8 cellular contexts compared by ENCODE assay signal in the genomic region with DNA sequence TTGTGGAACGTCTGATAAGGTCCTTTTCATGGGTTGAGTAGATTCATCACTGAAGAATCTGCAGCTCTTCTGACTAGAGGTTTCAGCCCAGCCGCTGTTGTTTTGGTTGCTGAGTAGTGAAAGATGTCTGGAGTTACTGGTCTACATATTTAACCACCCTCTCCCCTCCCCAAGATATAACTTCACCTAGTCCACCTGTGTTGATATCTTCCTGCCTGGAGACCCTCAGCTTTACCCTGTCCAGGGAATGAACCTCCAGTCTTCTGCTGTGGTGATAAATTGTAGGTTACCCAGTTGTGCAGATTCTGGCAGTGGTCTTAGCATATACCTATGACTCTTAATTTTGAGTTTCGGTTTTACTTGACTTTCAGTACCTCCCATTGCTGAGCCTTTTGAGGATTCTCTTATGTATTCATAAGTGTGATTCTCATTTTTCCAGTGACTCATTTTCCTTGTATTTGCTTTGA.
A peak's percentile ranks its signal among the peaks of the same experiment; 100 is the strongest.
DNase-seq lines count a peak whose midpoint lies in the region; ATAC-seq and TF ChIP-seq lines count a peak whose summit lies in the region.

No MANE protein-coding gene starts in this region.

- ATAC-seq in HG03469 (IDR thresholded peaks at IDR 0.05; ENCODE audit: unreplicated experiment), result peak; percentile 92
- peak; percentile 96 to 97 for ATAC-seq in activated naive CD4-positive, alpha-beta T cell treated with anti-CD3 and anti-CD28 coated beads, Interleukin-2, amount 50 U/mL, for 72 hours

- H3K36me3 Mint-ChIP-seq in activated naive CD4-positive, alpha-beta T cell treated with anti-CD3 and anti-CD28 coated beads, Interleukin-2, amount 50 U/mL, for 72 hours, result peaks cover 0 to 11% of the 10 kb centered on the region in 2 donors
- peaks cover 7% of the 10 kb centered on the region for H3K36me3 Mint-ChIP-seq in osteocyte (ENCODE audit: unreplicated experiment)

- H3K27ac Mint-ChIP-seq in activated naive CD4-positive, alpha-beta T cell treated with anti-CD3 and anti-CD28 coated beads, Interleukin-2, amount 50 U/mL, for 72 hours, result peak overlapping the region; percentile 76 to 98
- H3K27ac Mint-ChIP-seq in osteocyte (ENCODE audit: unreplicated experiment), result no peak overlapping the region

- peaks cover 13% of the 10 kb centered on the region for H3K4me1 Mint-ChIP-seq in osteocyte (ENCODE audit: unreplicated experiment)

- H3K4me3 Mint-ChIP-seq in osteocyte (ENCODE audit: unreplicated experiment), result no peak overlapping the region

- no peaks in the 10 kb centered on the region for H3K27me3 Mint-ChIP-seq in osteocyte (ENCODE audit: unreplicated experiment)

- no peaks in the 10 kb centered on the region for H3K9me3 Mint-ChIP-seq in activated naive CD4-positive, alpha-beta T cell treated with anti-CD3 and anti-CD28 coated beads, Interleukin-2, amount 50 U/mL, for 72 hours
- H3K9me3 Mint-ChIP-seq in osteocyte (ENCODE audit: unreplicated experiment), result no peaks in the 10 kb centered on the region

- DNase-seq in activated CD4-positive, alpha-beta T cell treated with anti-CD3 and anti-CD28 coated beads for 1 hour, result peak; percentile 10
- no peak for DNase-seq in activated CD4-positive, alpha-beta T cell treated with anti-CD3 and anti-CD28 coated beads, Interleukin-2, amount 50 U/mL, for 1 hour
- DNase-seq in activated naive CD4-positive, alpha-beta T cell treated with anti-CD3 and anti-CD28 coated beads, Interleukin-2, amount 50 U/mL, for 72 hours (ENCODE audit: low spot score in 2 of 2), result peak; percentile 49 to 54
- DNase-seq in stimulated activated CD8-positive, alpha-beta memory T cell treated with anti-CD3 and anti-CD28 coated beads, Interleukin-7, amount 100 ng/mL, for 48 hours (ENCODE audit: extremely low read depth in 1 of 2, low read depth in 1 of 2), result peak; percentile 3 to 22
- DNase-seq in HT-29 (ENCODE audit: low spot score) (no peak), NCI-H2107 (lab: John Stamatoyannopoulos, UW) (no peak), osteocyte (ENCODE audit: extremely low spot score, unreplicated experiment) (no peak)

- no peak for TF ChIP-seq CTCF in osteocyte (IDR thresholded peaks at IDR 0.05)

Comparison
In these comparisons a context has a peak if more than half of its experiments do, and no peak if none do; other contexts are left out.
1. DNase-seq: peak in activated CD4-positive, alpha-beta T cell treated with anti-CD3 and anti-CD28 coated beads for 1 hour (single experiment), activated naive CD4-positive, alpha-beta T cell treated with anti-CD3 and anti-CD28 coated beads, Interleukin-2, amount 50 U/mL, for 72 hours (2 of 2) and stimulated activated CD8-positive, alpha-beta memory T cell treated with anti-CD3 and anti-CD28 coated beads, Interleukin-7, amount 100 ng/mL, for 48 hours (2 of 2); none in activated CD4-positive, alpha-beta T cell treated with anti-CD3 and anti-CD28 coated beads, Interleukin-2, amount 50 U/mL, for 1 hour (single experiment), HT-29 (single experiment), NCI-H2107 (single experiment) and osteocyte (single experiment).